In genomic region chr1:42146127-42146915, GRCh38 we compare ENCODE assay signal across 1 cellular context.
TF ChIP-seq lines count a peak whose summit lies in the region.

No MANE protein-coding gene starts in this region.

TF ChIP-seq in GM23338, 12 proteins besides CTCF, POLR2A, EP300 and RAD21 (continued from another document):
- no peak for TF ChIP-seq ZNF462 (CRISPR knock-in tag; IDR thresholded peaks at IDR 0.05)
- no peak for TF ChIP-seq STAT1 (IDR thresholded peaks at IDR 0.05; ENCODE audit: unreplicated experiment)
- no peak for TF ChIP-seq EZH2phosphoT487 (IDR thresholded peaks at IDR 0.05; ENCODE audit: unreplicated experiment)
